In genomic region chr10:121695731-121696464, GRCh38 we compare ENCODE assay signal across 11 cellular contexts.
"Had no signal": no experiment of that assay in that cellular context is flagged by ENCODE, and none has a peak within 500 bp of the region (broad histone marks: within the 10 kb centered on the region; RNA-seq: fewer than 3 reads in every experiment).

No MANE protein-coding gene starts in this region.

- H3K36me3 ChIP-seq: adrenal gland, left lung, ovary, stomach, tibial artery had no signal

- H3K27me3 ChIP-seq: ovary had no signal

- H3K4me3 ChIP-seq: adrenal gland, left lung, ovary, stomach, tibial artery had no signal

- H3K4me1 ChIP-seq: adrenal gland, left lung, stomach, tibial artery had no signal

- H3K9me3 ChIP-seq: adrenal gland, ovary, tibial artery had no signal

- DNase-seq: activated CD4-positive, alpha-beta T cell treated with anti-CD3 and anti-CD28 coated beads, Interleukin-2, amount 50 U/mL, for 4 hours; activated CD4-positive, CD25-positive, alpha-beta regulatory T cell treated with anti-CD3 and anti-CD28 coated beads, Interleukin-2, amount 50 U/mL, for 72 hours; activated naive CD4-positive, alpha-beta T cell treated with anti-CD3 and anti-CD28 coated beads, Interleukin-2, amount 50 U/mL, for 16 hours; activated T-cell treated with anti-CD3 and anti-CD28 coated beads, Interleukin-2, amount 50 U/mL, for 1 hour; cerebellar nuclear complex; dermis blood vessel endothelial cell; left lung; ovary; stomach; tibial artery had no signal

- H3K27ac ChIP-seq: adrenal gland, left lung, ovary, stomach, tibial artery had no signal

- ATAC-seq: left lung had no signal
